ENCODE assay signal across 19 cellular contexts in genomic region chr1:112307930-112308329, GRCh38.
DNase-seq lines count a peak whose midpoint lies in the region; ATAC-seq and TF ChIP-seq lines count a peak whose summit lies in the region.
"Had no signal": no experiment of that assay in that cellular context is flagged by ENCODE, and none has a peak within 500 bp of the region (broad histone marks: within the 10 kb centered on the region; RNA-seq: fewer than 3 reads in every experiment).

No MANE protein-coding gene starts in this region.

- H3K27ac ChIP-seq in GM23338 (ENCODE audit: low read depth) (no peak overlapping the region), SJCRH30 (peak overlapping the region; percentile 49; the same call in 1 of the 2 replicates), endodermal cell (ENCODE audit: low read depth, low read length) (no peak overlapping the region), SK-N-SH (ENCODE audit: low read depth in 2 of 2, low read length in 1 of 2) (no peak overlapping the region)
- H3K27ac ChIP-seq: 22Rv1; A549; BLaER1 treated with 17β-estradiol and CSF1 and Interleukin-3, amounts not matched to agents 10 nM and 100 nM; C4-2B had no signal

- H3K36me3 ChIP-seq in GM23338 (ENCODE audit: insufficient read depth) (no peaks in the 10 kb centered on the region), SJCRH30 (no peaks in the 10 kb centered on the region), endodermal cell (ENCODE audit: control insufficient read depth, insufficient read depth, low read length) (no peaks in the 10 kb centered on the region), SK-N-SH (replicated peaks in 1 of 2; ENCODE audit: control insufficient read depth in 1 of 2, insufficient read depth in 2 of 2, low read length in 1 of 2) (no peaks in the 10 kb centered on the region)
- H3K36me3 ChIP-seq: BLaER1 treated with 17β-estradiol and CSF1 and Interleukin-3, amounts not matched to agents 10 nM and 100 nM had no signal

- H3K4me3 Mint-ChIP-seq in GM23338, result no peak overlapping the region
- H3K4me3 Mint-ChIP-seq in endodermal cell, result no peak overlapping the region
- H3K4me3 Mint-ChIP-seq in type B pancreatic cell, result no peak overlapping the region
- H3K4me3 Mint-ChIP-seq: B cell; CD4-positive, alpha-beta T cell; CD8-positive, alpha-beta T cell had no signal

- H3K9me2 ChIP-seq in GM23338 (ENCODE audit: insufficient read depth) (peaks cover 4% of the 10 kb centered on the region; the same call in 1 of the 2 replicates), SK-N-SH (no peaks in the 10 kb centered on the region)

- ATAC-seq in GM23338 (no peak), HG03565 (IDR thresholded peaks at IDR 0.05; ENCODE audit: unreplicated experiment) (no peak)
- ATAC-seq: A549; CD8-positive, alpha-beta T cell had no signal

- TF ChIP-seq EP300 in SK-N-SH (IDR thresholded peaks at IDR 0.05; ENCODE audit: borderline replicate concordance in 1 of 2, low read depth in 1 of 2, low read length in 1 of 2), result no peak

- H3K4me1 ChIP-seq in GM23338 (ENCODE audit: insufficient read depth) (peaks cover 13% of the 10 kb centered on the region; the same call in 1 of the 2 replicates), SJCRH30 (peaks cover 36% of the 10 kb centered on the region), endodermal cell (ENCODE audit: control insufficient read depth, insufficient read depth, low read length) (peaks cover 2% of the 10 kb centered on the region), SK-N-SH (ENCODE audit: control insufficient read depth in 1 of 2, insufficient read depth in 2 of 2, low read depth in 1 of 2, low read length in 1 of 2) (peaks cover 0 to 7% of the 10 kb centered on the region in 2 experiments; a peak in 2 of 4 replicates)
- H3K4me1 ChIP-seq: A549, Caco-2 had no signal

- H3K9me3 Mint-ChIP-seq in GM23338, result no peaks in the 10 kb centered on the region
- H3K9me3 Mint-ChIP-seq in endodermal cell, result no peaks in the 10 kb centered on the region
- H3K9me3 Mint-ChIP-seq in type B pancreatic cell, result no peaks in the 10 kb centered on the region
- H3K9me3 Mint-ChIP-seq: CD4-positive, alpha-beta T cell; CD8-positive, alpha-beta T cell had no signal

- H3K4me3 ChIP-seq in GM23338 (no peak overlapping the region), SJCRH30 (no peak overlapping the region), endodermal cell (ENCODE audit: low read length) (no peak overlapping the region), SK-N-SH (ENCODE audit: low read depth in 2 of 2, low read length in 1 of 2) (no peak overlapping the region)
- H3K4me3 ChIP-seq: A549; BLaER1 treated with 17β-estradiol and CSF1 and Interleukin-3, amounts not matched to agents 10 nM and 100 nM had no signal

- CTCF ChIA-PET in SK-N-SH (lab: Yijun Ruan, JAX), result interaction anchor here (0.9 to 2.3 kb wide), 6 partner anchors 10 to 83 kb away, joined by 3 to 11 read pairs (median 6); no protein-coding TSS in a partner anchor

- H3K79me2 ChIP-seq in GM23338 (replicated peaks; ENCODE audit: insufficient read depth) (no peaks in the 10 kb centered on the region), SK-N-SH (ENCODE audit: insufficient read depth) (no peaks in the 10 kb centered on the region)

- H2AFZ ChIP-seq in GM23338, result peak overlapping the region; percentile 98
- no peak overlapping the region for H2AFZ ChIP-seq in SK-N-SH (ENCODE audit: low read depth)

- H3K4me2 ChIP-seq in GM23338 (peak overlapping the region; percentile 34), SK-N-SH (no peak overlapping the region)
- H3K4me2 ChIP-seq: A549 had no signal

- 73 to 88% methylated on average over 1 of the region's 1 CpG for WGBS in endodermal cell (ENCODE audit: insufficient coverage in 1 of 2, insufficient read length in 1 of 2), 2 experiments
- WGBS in SK-N-SH (ENCODE audit: low lambda C conversion rate), result 0% methylated on average over 1 of the region's 1 CpG

- TF ChIP-seq CTCF in GM23338 (conservative IDR thresholded peaks at IDR 0.05; ENCODE audit: low read depth in 2 of 2) (no peak), endodermal cell (conservative IDR thresholded peaks at IDR 0.05) (no peak), type B pancreatic cell (conservative IDR thresholded peaks at IDR 0.05) (no peak), SK-N-SH (IDR thresholded peaks at IDR 0.05) (no peak)

- POLR2A ChIA-PET in SK-N-SH (lab: Yijun Ruan, JAX), result no interaction called here

- DNase-seq in GM23338 (ENCODE audit: low spot score) (no peak), SJCRH30 (no peak), endodermal cell (peak; percentile 23), type B pancreatic cell (ENCODE audit: extremely low spot score, unreplicated experiment) (no peak), HCEC 1CT (no peak), SK-N-SH (no peak)
- DNase-seq: AML-193; Caco-2; Calu3; CD4-positive, alpha-beta T cell; CD8-positive, alpha-beta T cell; DMS79 treated with DMSO at 0.1 percent for 48 hours; GF-D8 had no signal

- H3K9me3 ChIP-seq in SJCRH30 (replicated peaks) (no peaks in the 10 kb centered on the region), endodermal cell (ENCODE audit: control insufficient read depth, low read length) (no peaks in the 10 kb centered on the region), SK-N-SH (no peaks in the 10 kb centered on the region)
- H3K9me3 ChIP-seq: A549; BLaER1 treated with 17β-estradiol and CSF1 and Interleukin-3, amounts not matched to agents 10 nM and 100 nM; Caco-2 had no signal

- H3K9ac ChIP-seq in endodermal cell (ENCODE audit: extremely low read depth, low read length, poor library complexity, severe bottlenecking) (no peak overlapping the region), SK-N-SH (no peak overlapping the region)
- H3K9ac ChIP-seq: BLaER1 treated with 17β-estradiol and CSF1 and Interleukin-3, amounts not matched to agents 10 nM and 100 nM had no signal

- H3K27me3 Mint-ChIP-seq in GM23338 (ENCODE audit: insufficient read depth, low read depth, poor library complexity) (peaks cover 4% of the 10 kb centered on the region), endodermal cell (ENCODE audit: insufficient read depth) (peaks cover 61% of the 10 kb centered on the region), type B pancreatic cell (peaks cover 69% of the 10 kb centered on the region)

- no peaks in the 10 kb centered on the region for H3F3A ChIP-seq in GM23338 (replicated peaks; ENCODE audit: low read depth)
- no peaks in the 10 kb centered on the region for H3F3A ChIP-seq in SK-N-SH (replicated peaks; ENCODE audit: insufficient read depth)

- H3K36me3 Mint-ChIP-seq in GM23338 (ENCODE audit: low read depth) (no peaks in the 10 kb centered on the region), endodermal cell (ENCODE audit: low read depth) (no peaks in the 10 kb centered on the region), type B pancreatic cell (peaks cover 3% of the 10 kb centered on the region)
- H3K36me3 Mint-ChIP-seq: CD8-positive, alpha-beta T cell had no signal

- H3K4me1 Mint-ChIP-seq in GM23338 (peaks cover 12% of the 10 kb centered on the region), endodermal cell (peaks cover 36% of the 10 kb centered on the region), type B pancreatic cell (ENCODE audit: unreplicated experiment) (no peaks in the 10 kb centered on the region)
- H3K4me1 Mint-ChIP-seq: B cell had no signal

- H3K27ac Mint-ChIP-seq in GM23338 (no peak overlapping the region; the same call in 1 of the 2 replicates), endodermal cell (no peak overlapping the region), type B pancreatic cell (peak overlapping the region; percentile 10)
- H3K27ac Mint-ChIP-seq: B cell; CD4-positive, alpha-beta T cell; CD8-positive, alpha-beta T cell had no signal

- no peaks in the 10 kb centered on the region for H4K20me1 ChIP-seq in GM23338 (replicated peaks; ENCODE audit: insufficient read depth)
- H4K20me1 ChIP-seq in SK-N-SH (ENCODE audit: insufficient read depth), result no peaks in the 10 kb centered on the region
- H4K20me1 ChIP-seq: BLaER1 treated with 17β-estradiol and CSF1 and Interleukin-3, amounts not matched to agents 10 nM and 100 nM had no signal

- H3K27me3 ChIP-seq in GM23338 (ENCODE audit: insufficient read depth) (no peaks in the 10 kb centered on the region), SJCRH30 (no peaks in the 10 kb centered on the region), endodermal cell (ENCODE audit: control insufficient read depth, insufficient read depth, low read length, poor library complexity, severe bottlenecking) (peaks cover 42% of the 10 kb centered on the region), SK-N-SH (ENCODE audit: insufficient read depth) (no peaks in the 10 kb centered on the region; the same call in 1 of the 2 replicates)
- H3K27me3 ChIP-seq: BLaER1 treated with 17β-estradiol and CSF1 and Interleukin-3, amounts not matched to agents 10 nM and 100 nM had no signal

- no peak for TF ChIP-seq RAD21 in SK-N-SH (IDR thresholded peaks at IDR 0.05; ENCODE audit: low read length)

TF ChIP-seq in SK-N-SH, 30 proteins besides CTCF, POLR2A, EP300 and RAD21:
- no peak for TF ChIP-seq FOSL2 (IDR thresholded peaks at IDR 0.05; ENCODE audit: borderline replicate concordance, low read depth)
- TF ChIP-seq RCOR1 (IDR thresholded peaks at IDR 0.05; ENCODE audit: low read length), result no peak
- TF ChIP-seq, protein P1, sequence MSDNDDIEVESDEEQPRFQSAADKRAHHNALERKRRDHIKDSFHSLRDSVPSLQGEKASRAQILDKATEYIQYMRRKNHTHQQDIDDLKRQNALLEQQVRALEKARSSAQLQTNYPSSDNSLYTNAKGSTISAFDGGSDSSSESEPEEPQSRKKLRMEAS (IDR thresholded peaks at IDR 0.05; ENCODE audit: low read depth), result no peak
- TF ChIP-seq EZH2phosphoT487 (IDR thresholded peaks at IDR 0.05; ENCODE audit: borderline replicate concordance, low read depth), result no peak
